Comparison of ENCODE assay signal across 2 cellular contexts in the genomic region with DNA sequence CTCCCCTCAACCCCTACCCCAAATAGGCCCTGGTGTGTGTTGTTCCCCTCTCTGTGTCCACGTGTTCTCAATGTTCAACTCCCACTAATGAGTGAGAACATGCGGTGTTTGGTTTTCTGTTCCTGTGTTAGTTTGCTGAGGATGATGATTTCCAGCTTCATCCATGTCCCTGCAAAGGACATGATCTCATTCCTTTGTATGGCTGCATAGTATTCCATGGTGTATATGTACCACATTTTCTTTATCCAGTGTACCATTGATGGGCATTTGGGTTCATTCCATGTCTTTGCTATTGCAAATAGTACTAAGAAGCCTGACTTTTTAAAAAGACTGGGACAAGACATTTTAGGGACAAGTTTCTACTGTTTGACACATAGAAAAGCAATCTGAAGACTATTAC. TPM values are rescaled to one million over a fixed set of nuclear protein-coding genes. Genes with fewer than 3 reads are reported as not detected.
"Had no signal": no experiment of that assay in that cellular context is flagged by ENCODE, and none has a peak within 500 bp of the region (broad histone marks: within the 10 kb centered on the region; RNA-seq: fewer than 3 reads in every experiment).

No MANE protein-coding gene starts in this region.

RNA-seq across cellular contexts. Expression of a gene that starts 20.8 kb away (rescaled TPM):
- total RNA-seq: HT-29 had no signal
- polyA plus RNA-seq: IgD-negative memory B cell had no signal
